ENCODE assay signal across 1 cellular context in genomic region chr18:24400587-24400986, GRCh38.
TF ChIP-seq lines count a peak whose summit lies in the region.

No MANE protein-coding gene starts in this region.

TF ChIP-seq in HEK293, 187 proteins besides CTCF, POLR2A, EP300 and RAD21 (continues in another document):
- no peak for TF ChIP-seq ZNF16 (tag by site-specific recombination; IDR thresholded peaks at IDR 0.05; ENCODE audit: low read depth)
- TF ChIP-seq ZNF362 (tag by site-specific recombination; IDR thresholded peaks at IDR 0.05) = no peak
- TF ChIP-seq ZNF138 (tag by site-specific recombination; IDR thresholded peaks at IDR 0.05; ENCODE audit: borderline replicate concordance) = no peak
- no peak for TF ChIP-seq GLIS2 (tag by site-specific recombination; IDR thresholded peaks at IDR 0.05)
- TF ChIP-seq, protein P1, sequence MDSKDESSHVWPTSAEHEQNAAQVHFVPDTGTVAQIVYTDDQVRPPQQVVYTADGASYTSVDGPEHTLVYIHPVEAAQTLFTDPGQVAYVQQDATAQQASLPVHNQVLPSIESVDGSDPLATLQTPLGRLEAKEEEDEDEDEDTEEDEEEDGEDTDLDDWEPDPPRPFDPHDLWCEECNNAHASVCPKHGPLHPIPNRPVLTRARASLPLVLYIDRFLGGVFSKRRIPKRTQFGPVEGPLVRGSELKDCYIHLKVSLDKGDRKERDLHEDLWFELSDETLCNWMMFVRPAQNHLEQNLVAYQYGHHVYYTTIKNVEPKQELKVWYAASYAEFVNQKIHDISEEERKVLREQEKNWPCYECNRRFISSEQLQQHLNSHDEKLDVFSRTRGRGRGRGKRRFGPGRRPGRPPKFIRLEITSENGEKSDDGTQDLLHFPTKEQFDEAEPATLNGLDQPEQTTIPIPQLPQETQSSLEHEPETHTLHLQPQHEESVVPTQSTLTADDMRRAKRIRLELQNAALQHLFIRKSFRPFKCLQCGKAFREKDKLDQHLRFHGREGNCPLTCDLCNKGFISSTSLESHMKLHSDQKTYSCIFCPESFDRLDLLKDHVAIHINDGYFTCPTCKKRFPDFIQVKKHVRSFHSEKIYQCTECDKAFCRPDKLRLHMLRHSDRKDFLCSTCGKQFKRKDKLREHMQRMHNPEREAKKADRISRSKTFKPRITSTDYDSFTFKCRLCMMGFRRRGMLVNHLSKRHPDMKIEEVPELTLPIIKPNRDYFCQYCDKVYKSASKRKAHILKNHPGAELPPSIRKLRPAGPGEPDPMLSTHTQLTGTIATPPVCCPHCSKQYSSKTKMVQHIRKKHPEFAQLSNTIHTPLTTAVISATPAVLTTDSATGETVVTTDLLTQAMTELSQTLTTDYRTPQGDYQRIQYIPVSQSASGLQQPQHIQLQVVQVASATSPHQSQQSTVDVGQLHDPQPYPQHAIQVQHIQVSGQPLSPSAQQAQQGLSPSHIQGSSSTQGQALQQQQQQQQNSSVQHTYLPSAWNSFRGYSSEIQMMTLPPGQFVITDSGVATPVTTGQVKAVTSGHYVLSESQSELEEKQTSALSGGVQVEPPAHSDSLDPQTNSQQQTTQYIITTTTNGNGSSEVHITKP (tag by site-specific recombination; IDR thresholded peaks at IDR 0.05) = peak; percentile 18; the same call in 1 of the 2 replicates
- no peak for TF ChIP-seq ZNF645 (tag by site-specific recombination; IDR thresholded peaks at IDR 0.05)
- TF ChIP-seq ZNF626 (tag by site-specific recombination; IDR thresholded peaks at IDR 0.05) = no peak
- no peak for TF ChIP-seq ZNF670 (tag by site-specific recombination; IDR thresholded peaks at IDR 0.05; ENCODE audit: low read depth)
- no peak for TF ChIP-seq ZNF202 (tag by site-specific recombination; IDR thresholded peaks at IDR 0.05; ENCODE audit: borderline replicate concordance)
- TF ChIP-seq ZNF530 (tag by site-specific recombination; IDR thresholded peaks at IDR 0.05; ENCODE audit: low read depth) = no peak
- TF ChIP-seq, protein P2, sequence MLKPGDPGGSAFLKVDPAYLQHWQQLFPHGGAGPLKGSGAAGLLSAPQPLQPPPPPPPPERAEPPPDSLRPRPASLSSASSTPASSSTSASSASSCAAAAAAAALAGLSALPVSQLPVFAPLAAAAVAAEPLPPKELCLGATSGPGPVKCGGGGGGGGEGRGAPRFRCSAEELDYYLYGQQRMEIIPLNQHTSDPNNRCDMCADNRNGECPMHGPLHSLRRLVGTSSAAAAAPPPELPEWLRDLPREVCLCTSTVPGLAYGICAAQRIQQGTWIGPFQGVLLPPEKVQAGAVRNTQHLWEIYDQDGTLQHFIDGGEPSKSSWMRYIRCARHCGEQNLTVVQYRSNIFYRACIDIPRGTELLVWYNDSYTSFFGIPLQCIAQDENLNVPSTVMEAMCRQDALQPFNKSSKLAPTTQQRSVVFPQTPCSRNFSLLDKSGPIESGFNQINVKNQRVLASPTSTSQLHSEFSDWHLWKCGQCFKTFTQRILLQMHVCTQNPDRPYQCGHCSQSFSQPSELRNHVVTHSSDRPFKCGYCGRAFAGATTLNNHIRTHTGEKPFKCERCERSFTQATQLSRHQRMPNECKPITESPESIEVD (tag by site-specific recombination; IDR thresholded peaks at IDR 0.05) = peak; percentile 81
- TF ChIP-seq, protein P3, sequence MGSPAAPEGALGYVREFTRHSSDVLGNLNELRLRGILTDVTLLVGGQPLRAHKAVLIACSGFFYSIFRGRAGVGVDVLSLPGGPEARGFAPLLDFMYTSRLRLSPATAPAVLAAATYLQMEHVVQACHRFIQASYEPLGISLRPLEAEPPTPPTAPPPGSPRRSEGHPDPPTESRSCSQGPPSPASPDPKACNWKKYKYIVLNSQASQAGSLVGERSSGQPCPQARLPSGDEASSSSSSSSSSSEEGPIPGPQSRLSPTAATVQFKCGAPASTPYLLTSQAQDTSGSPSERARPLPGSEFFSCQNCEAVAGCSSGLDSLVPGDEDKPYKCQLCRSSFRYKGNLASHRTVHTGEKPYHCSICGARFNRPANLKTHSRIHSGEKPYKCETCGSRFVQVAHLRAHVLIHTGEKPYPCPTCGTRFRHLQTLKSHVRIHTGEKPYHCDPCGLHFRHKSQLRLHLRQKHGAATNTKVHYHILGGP (tag by site-specific recombination; IDR thresholded peaks at IDR 0.05) = peak; percentile 67; the same call in 1 of the 2 replicates
- TF ChIP-seq ZBTB17 (tag by site-specific recombination; IDR thresholded peaks at IDR 0.05) = peak; percentile 45; the same call in 1 of the 2 replicates
- TF ChIP-seq WT1 (tag by site-specific recombination; IDR thresholded peaks at IDR 0.05) = peak; percentile 98
- TF ChIP-seq IKZF3 (tag by site-specific recombination; IDR thresholded peaks at IDR 0.05) = no peak
- no peak for TF ChIP-seq ZNF776 (tag by site-specific recombination; IDR thresholded peaks at IDR 0.05; ENCODE audit: borderline replicate concordance)
- TF ChIP-seq ZNF335 (tag by site-specific recombination; conservative IDR thresholded peaks at IDR 0.05) = peak; percentile 46
- no peak for TF ChIP-seq ZNF843 (tag by site-specific recombination; IDR thresholded peaks at IDR 0.05)
- TF ChIP-seq ZNF148 (tag by site-specific recombination; IDR thresholded peaks at IDR 0.05; ENCODE audit: borderline replicate concordance) = no peak
- TF ChIP-seq ZNF514 (tag by site-specific recombination; IDR thresholded peaks at IDR 0.05) = no peak
- TF ChIP-seq SCRT2 (tag by site-specific recombination; IDR thresholded peaks at IDR 0.05) = no peak
- peak; percentile 49; the same call in 1 of the 2 replicates for TF ChIP-seq ZNF10 (tag by site-specific recombination; IDR thresholded peaks at IDR 0.05)
- peak; percentile 60; the same call in 1 of the 2 replicates for TF ChIP-seq ZNF398 (tag by site-specific recombination; IDR thresholded peaks at IDR 0.05)
- 0 out of 2 replicates have a peak, but pooled peaks have one; percentile 15 for TF ChIP-seq ZNF366 (tag by site-specific recombination; conservative IDR thresholded peaks at IDR 0.05)
- no peak for TF ChIP-seq ZNF280C (tag by site-specific recombination; IDR thresholded peaks at IDR 0.05)
- TF ChIP-seq ZNF747 (tag by site-specific recombination; IDR thresholded peaks at IDR 0.05) = no peak
- peak; percentile 19; the same call in 1 of the 2 replicates for TF ChIP-seq ZXDB (tag by site-specific recombination; IDR thresholded peaks at IDR 0.05)
- no peak; the same call in 1 of the 2 replicates for TF ChIP-seq MZF1 (tag by site-specific recombination; IDR thresholded peaks at IDR 0.05; ENCODE audit: borderline replicate concordance)
- TF ChIP-seq, protein P4, sequence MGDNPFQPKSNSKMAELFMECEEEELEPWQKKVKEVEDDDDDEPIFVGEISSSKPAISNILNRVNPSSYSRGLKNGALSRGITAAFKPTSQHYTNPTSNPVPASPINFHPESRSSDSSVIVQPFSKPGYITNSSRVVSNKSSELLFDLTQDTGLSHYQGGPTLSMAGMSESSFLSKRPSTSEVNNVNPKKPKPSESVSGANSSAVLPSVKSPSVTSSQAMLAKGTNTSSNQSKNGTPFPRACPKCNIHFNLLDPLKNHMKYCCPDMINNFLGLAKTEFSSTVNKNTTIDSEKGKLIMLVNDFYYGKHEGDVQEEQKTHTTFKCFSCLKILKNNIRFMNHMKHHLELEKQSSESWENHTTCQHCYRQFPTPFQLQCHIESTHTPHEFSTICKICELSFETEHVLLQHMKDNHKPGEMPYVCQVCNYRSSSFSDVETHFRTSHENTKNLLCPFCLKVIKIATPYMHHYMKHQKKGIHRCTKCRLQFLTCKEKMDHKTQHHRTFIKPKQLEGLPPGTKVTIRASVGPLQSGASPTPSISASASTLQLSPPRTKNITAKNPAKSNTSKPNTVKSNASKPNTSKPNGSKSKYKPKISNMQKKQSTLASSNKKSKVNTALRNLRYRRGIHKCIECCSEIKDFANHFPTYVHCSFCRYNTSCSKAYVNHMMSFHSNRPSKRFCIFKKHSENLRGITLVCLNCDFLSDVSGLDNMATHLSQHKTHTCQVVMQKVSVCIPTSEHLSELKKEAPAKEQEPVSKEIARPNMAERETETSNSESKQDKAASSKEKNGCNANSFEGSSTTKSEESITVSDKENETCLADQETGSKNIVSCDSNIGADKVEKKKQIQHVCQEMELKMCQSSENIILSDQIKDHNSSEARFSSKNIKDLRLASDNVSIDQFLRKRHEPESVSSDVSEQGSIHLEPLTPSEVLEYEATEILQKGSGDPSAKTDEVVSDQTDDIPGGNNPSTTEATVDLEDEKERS (tag by site-specific recombination; IDR thresholded peaks at IDR 0.05) = no peak
- no peak for TF ChIP-seq ZFP37 (tag by site-specific recombination; IDR thresholded peaks at IDR 0.05)
- TF ChIP-seq, protein P5, sequence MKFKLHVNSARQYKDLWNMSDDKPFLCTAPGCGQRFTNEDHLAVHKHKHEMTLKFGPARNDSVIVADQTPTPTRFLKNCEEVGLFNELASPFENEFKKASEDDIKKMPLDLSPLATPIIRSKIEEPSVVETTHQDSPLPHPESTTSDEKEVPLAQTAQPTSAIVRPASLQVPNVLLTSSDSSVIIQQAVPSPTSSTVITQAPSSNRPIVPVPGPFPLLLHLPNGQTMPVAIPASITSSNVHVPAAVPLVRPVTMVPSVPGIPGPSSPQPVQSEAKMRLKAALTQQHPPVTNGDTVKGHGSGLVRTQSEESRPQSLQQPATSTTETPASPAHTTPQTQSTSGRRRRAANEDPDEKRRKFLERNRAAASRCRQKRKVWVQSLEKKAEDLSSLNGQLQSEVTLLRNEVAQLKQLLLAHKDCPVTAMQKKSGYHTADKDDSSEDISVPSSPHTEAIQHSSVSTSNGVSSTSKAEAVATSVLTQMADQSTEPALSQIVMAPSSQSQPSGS (tag by site-specific recombination; IDR thresholded peaks at IDR 0.05; ENCODE audit: low read depth) = peak; percentile 64
- peak; percentile 86 for TF ChIP-seq TCF7L2 (IDR thresholded peaks at IDR 0.05; ENCODE audit: borderline replicate concordance, low read depth, low read length)
- TF ChIP-seq ZNF837 (tag by site-specific recombination; IDR thresholded peaks at IDR 0.05) = no peak
